1 cellular context compared by ENCODE assay signal in genomic region chr1:65147424-65148177, GRCh38.
TF ChIP-seq lines count a peak whose summit lies in the region.

No MANE protein-coding gene starts in this region.

TF ChIP-seq in HepG2, 621 proteins besides CTCF, POLR2A, EP300 and RAD21 (continued from another document and continues in another):
- TF ChIP-seq ZNF235 (CRISPR knock-in tag; IDR thresholded peaks at IDR 0.05; ENCODE audit: borderline replicate concordance) (no peak; the same call in 1 of the 2 replicates), SMAD3 (CRISPR knock-in tag; IDR thresholded peaks at IDR 0.05) (no peak), ARHGAP35 (CRISPR knock-in tag; IDR thresholded peaks at IDR 0.05; ENCODE audit: borderline replicate concordance) (0 out of 2 replicates have a peak, but pooled peaks have one; percentile 5), PRDM4 (CRISPR knock-in tag; IDR thresholded peaks at IDR 0.05; ENCODE audit: borderline replicate concordance) (no peak), POLR2AphosphoS5 (IDR thresholded peaks at IDR 0.05; ENCODE audit: low read depth, low read length) (no peak), POGK (CRISPR knock-in tag; conservative IDR thresholded peaks at IDR 0.05) (no peak), ZNF580 (CRISPR knock-in tag; IDR thresholded peaks at IDR 0.05; ENCODE audit: borderline replicate concordance, low read depth) (peak; percentile 27; the same call in 1 of the 2 replicates), HOMEZ (CRISPR knock-in tag; IDR thresholded peaks at IDR 0.05; ENCODE audit: low read depth) (no peak), NFE2L1 (CRISPR knock-in tag; IDR thresholded peaks at IDR 0.05; ENCODE audit: borderline replicate concordance) (no peak), NFYC (CRISPR knock-in tag; IDR thresholded peaks at IDR 0.05) (no peak), FOXA3 (CRISPR knock-in tag; IDR thresholded peaks at IDR 0.05) (no peak), HOXA5 (CRISPR knock-in tag; IDR thresholded peaks at IDR 0.05) (peak; percentile 56; the same call in 1 of the 2 replicates), THRA (CRISPR knock-in tag; IDR thresholded peaks at IDR 0.05; ENCODE audit: borderline replicate concordance) (peak; percentile 9; the same call in 1 of the 2 replicates), HOXA9 (CRISPR knock-in tag; IDR thresholded peaks at IDR 0.05; ENCODE audit: borderline replicate concordance) (peak; percentile 42; the same call in 1 of the 2 replicates), NR3C1 (CRISPR knock-in tag; IDR thresholded peaks at IDR 0.05) (no peak), MYC (CRISPR knock-in tag; IDR thresholded peaks at IDR 0.05; ENCODE audit: borderline replicate concordance) (peak; percentile 84), ZNF547 (CRISPR knock-in tag; IDR thresholded peaks at IDR 0.05) (peak; percentile 77), TRIM22 (IDR thresholded peaks at IDR 0.05) (no peak), PAXIP1 (CRISPR knock-in tag; conservative IDR thresholded peaks at IDR 0.05) (peak; percentile 41), ZNF382 (CRISPR knock-in tag; IDR thresholded peaks at IDR 0.05; ENCODE audit: borderline replicate concordance) (no peak), ZNF777 (CRISPR knock-in tag; IDR thresholded peaks at IDR 0.05) (peak; percentile 48), ZNF672 (CRISPR knock-in tag; IDR thresholded peaks at IDR 0.05) (no peak), BHLHE40 (IDR thresholded peaks at IDR 0.05; ENCODE audit: low read length) (peak; percentile 7; the same call in 1 of the 2 replicates), IKZF5 (CRISPR knock-in tag; IDR thresholded peaks at IDR 0.05) (no peak), SRY (CRISPR knock-in tag; IDR thresholded peaks at IDR 0.05) (no peak), REPIN1 (CRISPR knock-in tag; IDR thresholded peaks at IDR 0.05; ENCODE audit: borderline replicate concordance, low read depth) (0 out of 2 replicates have a peak, but pooled peaks have one; percentile 10), BRD4 (CRISPR knock-in tag; IDR thresholded peaks at IDR 0.05) (0 out of 2 replicates have a peak, but pooled peaks have one; percentile 36), SALL1 (CRISPR knock-in tag; IDR thresholded peaks at IDR 0.05) (peak; percentile 60), HNRNPUL1 (IDR thresholded peaks at IDR 0.05; ENCODE audit: low read depth, low read length) (no peak), ISX (CRISPR knock-in tag; conservative IDR thresholded peaks at IDR 0.05) (no peak), GTF3A (CRISPR knock-in tag; conservative IDR thresholded peaks at IDR 0.05) (0 out of 2 replicates have a peak, but pooled peaks have one; percentile 63), FOXO4 (CRISPR knock-in tag; conservative IDR thresholded peaks at IDR 0.05) (no peak), ZKSCAN8 (CRISPR knock-in tag; IDR thresholded peaks at IDR 0.05; ENCODE audit: borderline replicate concordance) (no peak), BRCA1 (CRISPR knock-in tag; IDR thresholded peaks at IDR 0.05) (no peak), ZMYM4 (CRISPR knock-in tag; IDR thresholded peaks at IDR 0.05) (peak; percentile 64; the same call in 1 of the 2 replicates), THAP11 (CRISPR knock-in tag; IDR thresholded peaks at IDR 0.05) (no peak), SP5 (CRISPR knock-in tag; IDR thresholded peaks at IDR 0.05; ENCODE audit: borderline replicate concordance, low read depth) (peak; percentile 75; the same call in 1 of the 2 replicates), SNRNP70 (IDR thresholded peaks at IDR 0.05; ENCODE audit: low read depth, low read length) (no peak), DNMT1 (CRISPR knock-in tag; IDR thresholded peaks at IDR 0.05) (no peak), SPEN (CRISPR knock-in tag; IDR thresholded peaks at IDR 0.05; ENCODE audit: low read depth) (no peak), ZNF30 (CRISPR knock-in tag; IDR thresholded peaks at IDR 0.05) (no peak), SUZ12 (IDR thresholded peaks at IDR 0.05; ENCODE audit: low read depth, low read length) (no peak), IRF2 (CRISPR knock-in tag; IDR thresholded peaks at IDR 0.05) (peak; percentile 16; the same call in 1 of the 2 replicates), CBFB (CRISPR knock-in tag; IDR thresholded peaks at IDR 0.05) (no peak), KMT2A (CRISPR knock-in tag; IDR thresholded peaks at IDR 0.05) (peak; percentile 59; the same call in 1 of the 2 replicates), ZNF552 (CRISPR knock-in tag; IDR thresholded peaks at IDR 0.05; ENCODE audit: borderline replicate concordance) (no peak), ZNF20 (CRISPR knock-in tag; IDR thresholded peaks at IDR 0.05) (no peak), MEIS1 (CRISPR knock-in tag; IDR thresholded peaks at IDR 0.05; ENCODE audit: borderline replicate concordance) (no peak), KDM5B (CRISPR knock-in tag; IDR thresholded peaks at IDR 0.05; ENCODE audit: borderline replicate concordance) (peak; percentile 63; the same call in 1 of the 2 replicates), CCDC6 (CRISPR knock-in tag; IDR thresholded peaks at IDR 0.05) (peak; percentile 56; the same call in 1 of the 2 replicates), YY1 (IDR thresholded peaks at IDR 0.05; ENCODE audit: insufficient read depth, insufficient replicate concordance, low read depth, low read length) (peak; percentile 9), JARID2 (CRISPR knock-in tag; IDR thresholded peaks at IDR 0.05; ENCODE audit: insufficient replicate concordance) (no peak), ZSCAN30 (CRISPR knock-in tag; IDR thresholded peaks at IDR 0.05) (no peak), NFIB (CRISPR knock-in tag; IDR thresholded peaks at IDR 0.05; ENCODE audit: borderline replicate concordance) (no peak), ZNF749 (CRISPR knock-in tag; IDR thresholded peaks at IDR 0.05; ENCODE audit: borderline replicate concordance) (peak; percentile 38; the same call in 1 of the 2 replicates), ZKSCAN5 (CRISPR knock-in tag; IDR thresholded peaks at IDR 0.05) (no peak)
